ENCODE assay signal across 8 cellular contexts in genomic region chr13:40589285-40590109, GRCh38.
DNase-seq lines count a peak whose midpoint lies in the region; ATAC-seq and TF ChIP-seq lines count a peak whose summit lies in the region.

No MANE protein-coding gene starts in this region.

- H3K79me2 ChIP-seq in PC-3 (ENCODE audit: low read length), result peaks cover 31% of the 10 kb centered on the region

- no peaks in the 10 kb centered on the region for H3K9me2 ChIP-seq in PC-3 (replicated peaks; ENCODE audit: low read length)

- no peaks in the 10 kb centered on the region for H3K27me3 ChIP-seq in PC-3 (ENCODE audit: low read length)
- no peaks in the 10 kb centered on the region for H3K27me3 ChIP-seq in uterus

- H3K27ac Mint-ChIP-seq in dendritic cell treated with granulocyte-macrophage colony-stimulating factor and Interleukin-4, amounts not matched to agents 40 ng/mL and 50 ng/mL, for 4 days, result peak overlapping the region; percentile 35

- peak overlapping the region; percentile 20 for H3K4me3 Mint-ChIP-seq in dendritic cell treated with granulocyte-macrophage colony-stimulating factor and Interleukin-4, amounts not matched to agents 40 ng/mL and 50 ng/mL, for 4 days

- DNase-seq in AG08395 (ENCODE audit: low spot score) (peak; percentile 55), PC-3 (peak; percentile 53), medulla oblongata (ENCODE audit: extremely low spot score) (peak; percentile 92), uterus (no peak), 8988T (no peak)

- H3K4me1 Mint-ChIP-seq in dendritic cell treated with granulocyte-macrophage colony-stimulating factor and Interleukin-4, amounts not matched to agents 40 ng/mL and 50 ng/mL, for 4 days (ENCODE audit: low read depth), result peaks cover 81% of the 10 kb centered on the region

- H2AFZ ChIP-seq in PC-3 (ENCODE audit: low read length), result no peak overlapping the region

- H3F3A ChIP-seq in PC-3 (ENCODE audit: low read length, unreplicated experiment), result no peaks in the 10 kb centered on the region

- no peaks in the 10 kb centered on the region for H4K20me1 ChIP-seq in PC-3 (ENCODE audit: low read length)

- CTCF ChIA-PET in PC-3 (lab: Charles Lee), result no interaction called here

- H3K27me3 Mint-ChIP-seq in dendritic cell treated with granulocyte-macrophage colony-stimulating factor and Interleukin-4, amounts not matched to agents 40 ng/mL and 50 ng/mL, for 4 days, result no peaks in the 10 kb centered on the region

- POLR2A ChIA-PET in PC-3 (lab: Charles Lee; ENCODE audit: unreplicated experiment), result no interaction called here

- H3K4me3 ChIP-seq in PC-3 (ENCODE audit: low read length), result no peak overlapping the region
- H3K4me3 ChIP-seq in uterus, result no peak overlapping the region

- H3K9me3 ChIP-seq in PC-3 (ENCODE audit: low read length), result no peaks in the 10 kb centered on the region
- no peaks in the 10 kb centered on the region for H3K9me3 ChIP-seq in uterus

- TF ChIP-seq CTCF in PC-3 (conservative IDR thresholded peaks at IDR 0.05; ENCODE audit: low read depth, low read length) (no peak), uterus (IDR thresholded peaks at IDR 0.05) (no peak)

- H3K36me3 ChIP-seq in PC-3 (ENCODE audit: low read depth, low read length), result no peaks in the 10 kb centered on the region
- H3K36me3 ChIP-seq in uterus, result no peaks in the 10 kb centered on the region

- no TSS peak for BruUV-seq in PC-3 (replicated peaks; lab: Mats Ljungman, UMichigan)

- H3K4me2 ChIP-seq in PC-3 (ENCODE audit: low read length), result no peak overlapping the region

- peaks cover 5% of the 10 kb centered on the region for H3K36me3 Mint-ChIP-seq in dendritic cell treated with granulocyte-macrophage colony-stimulating factor and Interleukin-4, amounts not matched to agents 40 ng/mL and 50 ng/mL, for 4 days (ENCODE audit: low read depth)

- peak; percentile 93 for ATAC-seq in GM18520 (IDR thresholded peaks at IDR 0.05; ENCODE audit: unreplicated experiment)
- peak; percentile 92 for ATAC-seq in HG03025 (IDR thresholded peaks at IDR 0.05; ENCODE audit: low FRiP score, unreplicated experiment)
- peak; percentile 61 for ATAC-seq in PC-3

- no peak for TF ChIP-seq POLR2A in uterus (IDR thresholded peaks at IDR 0.05)

- H3K27ac ChIP-seq in PC-3 (ENCODE audit: low read length) (no peak overlapping the region), uterus (peak overlapping the region; percentile 50 to 63)

- peaks cover 24% of the 10 kb centered on the region for H3K4me1 ChIP-seq in PC-3 (ENCODE audit: insufficient read depth, low read length)
- H3K4me1 ChIP-seq in uterus, result peaks cover 0 to 8% of the 10 kb centered on the region in 2 donors

- no peak overlapping the region for H3K9ac ChIP-seq in PC-3 (ENCODE audit: low read length)

- intact Hi-C loops in PC-3 (cut with micrococcal nuclease), result no loop called here
- intact Hi-C loops in dendritic cell treated with granulocyte-macrophage colony-stimulating factor and Interleukin-4, amounts not matched to agents 40 ng/mL and 50 ng/mL, for 4 days (cut with micrococcal nuclease), result loop anchor here (2.0 to 5.0 kb wide), 2 partner anchors 38 to 77 kb away; partner anchors contain the start of gene FOXO1
- intact Hi-C loops in uterus (cut with DNase I; ENCODE audit: low total_unique reads), result no loop called here

- H3K9me3 Mint-ChIP-seq in dendritic cell treated with granulocyte-macrophage colony-stimulating factor and Interleukin-4, amounts not matched to agents 40 ng/mL and 50 ng/mL, for 4 days, result no peaks in the 10 kb centered on the region

Comparison
In these comparisons a context has a peak if more than half of its experiments do, and no peak if none do; other contexts are left out.
1. DNase-seq: peak in AG08395 (single experiment), PC-3 (single experiment) and medulla oblongata (single experiment); none in uterus (0 of 2) and 8988T (single experiment).
2. Peak in every context shown above with its lines, with median percentiles within 50 percentile points of each other: ATAC-seq.